Comparison of ENCODE assay signal across 1 cellular context in genomic region chr1:58568911-58569310, GRCh38.
A peak's percentile ranks its signal among the peaks of the same experiment; 100 is the strongest.
TF ChIP-seq lines count a peak whose summit lies in the region.

No MANE protein-coding gene starts in this region.

TF ChIP-seq in GM12878, 131 proteins besides CTCF, POLR2A, EP300 and RAD21:
- TF ChIP-seq NR2F1 (conservative IDR thresholded peaks at IDR 0.05) (0 out of 2 replicates have a peak, but pooled peaks have one; percentile 45), NR2C1 (IDR thresholded peaks at IDR 0.05) (peak; percentile 31; the same call in 1 of the 2 replicates), PAX5 (IDR thresholded peaks at IDR 0.05; ENCODE audit: borderline replicate concordance, low read depth, low read length) (0 out of 2 replicates have a peak, but pooled peaks have one; percentile 28), IKZF1 (conservative IDR thresholded peaks at IDR 0.05) (0 out of 2 replicates have a peak, but pooled peaks have one; percentile 19), TBL1XR1 (IDR thresholded peaks at IDR 0.05; ENCODE audit: low read depth, low read length) (no peak), BHLHE40 (IDR thresholded peaks at IDR 0.05; ENCODE audit: borderline replicate concordance in 1 of 2, low read depth in 2 of 2, low read length in 1 of 2) (no peak), DPF2 (IDR thresholded peaks at IDR 0.05) (no peak), GABPA (IDR thresholded peaks at IDR 0.05; ENCODE audit: low read depth) (no peak), WRNIP1 (IDR thresholded peaks at IDR 0.05; ENCODE audit: borderline replicate concordance, low read depth, low read length) (no peak)
